Comparison of ENCODE assay signal across 8 cellular contexts in genomic region chr3:24829011-24829581, GRCh38.
DNase-seq lines count a peak whose midpoint lies in the region; ATAC-seq, FAIRE-seq and TF ChIP-seq lines count a peak whose summit lies in the region.

No MANE protein-coding gene starts in this region.

- H3K27ac Mint-ChIP-seq in osteocyte (ENCODE audit: unreplicated experiment), result no peak overlapping the region

- H3K27me3 Mint-ChIP-seq in osteocyte (ENCODE audit: unreplicated experiment), result peaks cover 53% of the 10 kb centered on the region

- peaks cover 10% of the 10 kb centered on the region for H3K4me1 Mint-ChIP-seq in osteocyte (ENCODE audit: unreplicated experiment)

- TF ChIP-seq CTCF in osteocyte (IDR thresholded peaks at IDR 0.05), result no peak

- ATAC-seq in GM18909 (IDR thresholded peaks at IDR 0.05; ENCODE audit: poor library complexity, unreplicated experiment) (peak; percentile 56), GM21447 (IDR thresholded peaks at IDR 0.05; ENCODE audit: unreplicated experiment) (no peak), HG03342 (IDR thresholded peaks at IDR 0.05; ENCODE audit: unreplicated experiment) (no peak)

- no peaks in the 10 kb centered on the region for H3K36me3 Mint-ChIP-seq in osteocyte (ENCODE audit: unreplicated experiment)

- no peaks in the 10 kb centered on the region for H3K9me3 Mint-ChIP-seq in osteocyte (ENCODE audit: unreplicated experiment)

- H3K4me3 Mint-ChIP-seq in osteocyte (ENCODE audit: unreplicated experiment), result peak overlapping the region; percentile 85

- DNase-seq in NCI-H748 treated with DMSO at 0.1 percent for 48 hours (lab: John Stamatoyannopoulos, UW) (peak; percentile 27), frontal cortex (ENCODE audit: low spot score in 2 of 2) (peak; percentile 69 to 81), osteocyte (ENCODE audit: extremely low spot score, unreplicated experiment) (peak; percentile 85), RKO (ENCODE audit: low spot score) (no peak)
- DNase-seq in activated T-cell treated with anti-CD3 and anti-CD28 coated beads, Interleukin-2, amount 50 U/mL, for 1 hour, result no peak

- FAIRE-seq in frontal cortex (lab: Jason Lieb, UNC), result no peak

Comparison
In these comparisons a context has a peak if more than half of its experiments do, and no peak if none do; other contexts are left out.
1. DNase-seq: peak in NCI-H748 treated with DMSO at 0.1 percent for 48 hours (single experiment), frontal cortex (2 of 2) and osteocyte (single experiment); none in RKO (single experiment) and activated T-cell treated with anti-CD3 and anti-CD28 coated beads, Interleukin-2, amount 50 U/mL, for 1 hour (single experiment).